In genomic region chr13:48072787-48073186, GRCh38 we compare ENCODE assay signal across 17 cellular contexts.
"Had no signal": no experiment of that assay in that cellular context is flagged by ENCODE, and none has a peak within 500 bp of the region (broad histone marks: within the 10 kb centered on the region; RNA-seq: fewer than 3 reads in every experiment).

No MANE protein-coding gene starts in this region.

- H3K27me3 ChIP-seq: heart left ventricle, left lung, thyroid gland had no signal

- H3K27ac ChIP-seq: heart left ventricle, left lung, thyroid gland had no signal

- H3K4me1 ChIP-seq: heart left ventricle, left lung, thyroid gland had no signal

- H3K4me3 ChIP-seq: heart left ventricle, left lung, mucosa of descending colon, thyroid gland had no signal

- H3K9me3 Mint-ChIP-seq: effector memory CD8-positive, alpha-beta T cell had no signal

- ATAC-seq: activated CD4-positive, CD25-positive, alpha-beta regulatory T cell treated with anti-CD3 and anti-CD28 coated beads, Interleukin-2, amount 50 U/mL, for 24 hours; effector memory CD8-positive, alpha-beta T cell; heart left ventricle; left lung; mucosa of descending colon had no signal

- H3K4me3 Mint-ChIP-seq: activated naive CD8-positive, alpha-beta T cell treated with anti-CD3 and anti-CD28 coated beads for 36 hours; activated T-cell treated with anti-CD3 and anti-CD28 coated beads, Interleukin-2, amount 50 U/mL, for 24 hours; effector memory CD8-positive, alpha-beta T cell; naive B cell; neural crest cell; T-helper 1 cell treated with Interleukin-12 subunit alpha and Interleukin-12 subunit beta and Interleukin-4 antibody, amounts not matched to agents 30 μg/mL and 1 μg/mL, for 36 hours had no signal

- H3K4me1 Mint-ChIP-seq: activated naive CD8-positive, alpha-beta T cell treated with anti-CD3 and anti-CD28 coated beads for 36 hours; neural crest cell had no signal

- H3K9me3 ChIP-seq: thyroid gland had no signal

- H3K27me3 Mint-ChIP-seq: activated naive CD8-positive, alpha-beta T cell treated with anti-CD3 and anti-CD28 coated beads for 36 hours; activated T-cell treated with anti-CD3 and anti-CD28 coated beads, Interleukin-2, amount 50 U/mL, for 24 hours; effector memory CD8-positive, alpha-beta T cell; naive B cell had no signal

- H3K27ac Mint-ChIP-seq: activated naive CD8-positive, alpha-beta T cell treated with anti-CD3 and anti-CD28 coated beads for 36 hours; naive B cell; T-helper 1 cell treated with Interleukin-12 subunit alpha and Interleukin-12 subunit beta and Interleukin-4 antibody, amounts not matched to agents 30 μg/mL and 1 μg/mL, for 36 hours had no signal

- DNase-seq: activated naive CD8-positive, alpha-beta T cell treated with anti-CD3 and anti-CD28 coated beads for 36 hours; activated T-cell treated with anti-CD3 and anti-CD28 coated beads, Interleukin-2, amount 50 U/mL, for 24 hours; amniotic stem cell; effector memory CD8-positive, alpha-beta T cell; foreskin melanocyte; heart left ventricle; left lung; mucosa of descending colon; naive B cell; retina; stimulated activated CD4-positive, alpha-beta T cell treated with anti-CD3 and anti-CD28 coated beads, Interleukin-1b, Interleukin-23, amount 100 ng/mL, for 48 hours; stimulated activated CD8-positive, alpha-beta memory T cell treated with anti-CD3 and anti-CD28 coated beads, Interleukin-4, amount 100 ng/mL, for 48 hours; stimulated activated naive CD4-positive, alpha-beta T cell treated with Interleukin-2 at 50 U/mL for 16 hours; thyroid gland had no signal
